Comparison of ENCODE assay signal across 10 cellular contexts in the genomic region with DNA sequence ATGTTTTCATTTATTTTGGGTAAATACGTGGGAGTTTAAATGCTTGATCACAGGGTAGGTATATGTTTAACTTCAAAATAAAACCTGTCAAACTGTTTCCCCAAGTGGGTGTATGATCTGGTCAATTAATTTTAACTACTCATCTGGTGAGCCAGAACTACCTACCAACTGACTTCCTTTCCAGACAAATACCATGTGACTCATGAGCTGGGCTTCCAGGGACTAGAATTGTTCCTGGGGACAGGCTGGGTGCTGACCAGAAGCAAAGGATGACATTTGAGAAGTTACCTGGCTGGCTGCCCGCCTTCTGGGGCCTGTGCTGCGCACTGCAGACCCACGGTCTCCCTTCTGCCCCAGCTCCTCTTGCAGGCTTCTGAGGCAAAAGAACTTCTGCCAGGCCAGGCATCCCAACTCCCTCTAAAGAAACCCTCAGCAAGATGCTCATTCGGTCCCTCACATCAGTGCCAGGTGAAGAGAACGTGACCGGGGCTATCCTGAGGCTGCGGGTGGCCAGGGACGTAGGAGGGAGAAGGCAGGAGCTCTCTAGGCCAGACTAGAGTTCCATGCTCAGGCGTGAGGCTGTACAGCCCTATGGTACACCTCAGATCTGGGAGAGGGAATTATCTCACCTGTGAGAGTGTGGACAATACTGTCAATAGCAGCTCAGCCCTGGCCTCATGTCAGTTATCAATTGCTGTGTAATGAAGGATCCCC.
DNase-seq lines count a peak whose midpoint lies in the region; TF ChIP-seq lines count a peak whose summit lies in the region.
"Had no signal": no experiment of that assay in that cellular context is flagged by ENCODE, and none has a peak within 500 bp of the region (broad histone marks: within the 10 kb centered on the region; RNA-seq: fewer than 3 reads in every experiment).

No MANE protein-coding gene starts in this region.

- no peak for TF ChIP-seq EP300 in transverse colon (IDR thresholded peaks at IDR 0.05; ENCODE audit: low read depth)

- TF ChIP-seq POLR2A in vagina (IDR thresholded peaks at IDR 0.05), result no peak
- TF ChIP-seq POLR2A in transverse colon (IDR thresholded peaks at IDR 0.05), result no peak

- WGBS in transverse colon (ENCODE audit: low coverage in 1 of 2), 2 donors, result 87 to 90% methylated on average over 5 to 10 of the region's 10 CpGs

- H3K4me1 ChIP-seq in vagina (peaks cover 16% of the 10 kb centered on the region), transverse colon (no peaks in the 10 kb centered on the region)
- H3K4me1 ChIP-seq: A549 had no signal

- H3K4me3 ChIP-seq in vagina, result no peak overlapping the region
- no peak overlapping the region for H3K4me3 ChIP-seq in transverse colon
- H3K4me3 ChIP-seq: A549 had no signal

- no peak for TF ChIP-seq CTCF in vagina (IDR thresholded peaks at IDR 0.05)
- TF ChIP-seq CTCF in transverse colon (IDR thresholded peaks at IDR 0.05), result no peak

- in situ Hi-C loops in transverse colon (cut with MboI; ENCODE audit: low pct_ligation_motif_present in 1 of 4, low pct_unique_long_range_greater_than_20kb in 1 of 4, low sequenced_read_pairs in 3 of 4), result loop anchor here (5.0 to 25.0 kb wide), 7 partner anchors 331 to 646 kb away; a partner anchor contains a TSS

- no peaks in the 10 kb centered on the region for H3K36me3 ChIP-seq in vagina
- no peaks in the 10 kb centered on the region for H3K36me3 ChIP-seq in transverse colon

- DNase-seq in NCI-H2107 (lab: John Stamatoyannopoulos, UW) (peak; percentile 5), NCI-H2107 treated with DMSO at 0.1 percent for 48 hours (lab: John Stamatoyannopoulos, UW; ENCODE audit: unreplicated experiment) (no peak), SHP77 treated with DMSO at 0.1 percent for 48 hours (lab: John Stamatoyannopoulos, UW) (peak; percentile 63), glomerular visceral epithelial cell (ENCODE audit: extremely low spot score) (peak; percentile 26), vagina (ENCODE audit: extremely low spot score in 2 of 2) (peak; percentile 54 to 91), SIG-M5 treated with dmso at 0.1 percent for 504 hours (lab: John Stamatoyannopoulos, UW; ENCODE audit: unreplicated experiment) (no peak), Kasumi-1 (lab: John Stamatoyannopoulos, UW) (no peak), transverse colon (no peak)
- DNase-seq: nephron progenitor cell had no signal

- H3K9me3 ChIP-seq in vagina, result no peaks in the 10 kb centered on the region
- no peaks in the 10 kb centered on the region for H3K9me3 ChIP-seq in transverse colon
- H3K9me3 ChIP-seq: A549 had no signal

- no peaks in the 10 kb centered on the region for H3K27me3 ChIP-seq in vagina
- no peaks in the 10 kb centered on the region for H3K27me3 ChIP-seq in transverse colon

- intact Hi-C loops in vagina (cut with DNase I), result loop anchor here (2.0 kb wide), 1 partner anchor 335 kb away; no protein-coding TSS in a partner anchor
- intact Hi-C loops in transverse colon (cut with DNase I; ENCODE audit: low total_unique reads), result no loop called here

- no peak overlapping the region for H3K27ac ChIP-seq in vagina
- H3K27ac ChIP-seq in transverse colon, result no peak overlapping the region
- H3K27ac ChIP-seq: A549 had no signal

Comparison
In these comparisons a context has a peak if more than half of its experiments do, and no peak if none do; other contexts are left out.
1. DNase-seq: peak in NCI-H2107 (single experiment), SHP77 treated with DMSO at 0.1 percent for 48 hours (single experiment), glomerular visceral epithelial cell (single experiment) and vagina (2 of 2); none in NCI-H2107 treated with DMSO at 0.1 percent for 48 hours (single experiment), SIG-M5 treated with dmso at 0.1 percent for 504 hours (single experiment), Kasumi-1 (0 of 2) and transverse colon (single experiment).